ENCODE assay signal across 1 cellular context in genomic region chr19:18300930-18301717, GRCh38.
TF ChIP-seq lines count a peak whose summit lies in the region.

No MANE protein-coding gene starts in this region.

TF ChIP-seq in HepG2, 621 proteins besides CTCF, POLR2A, EP300 and RAD21 (continues in another document):
- TF ChIP-seq ZNF550 (CRISPR knock-in tag; IDR thresholded peaks at IDR 0.05; ENCODE audit: borderline replicate concordance): no peak
- TF ChIP-seq ZBTB26 (CRISPR knock-in tag; IDR thresholded peaks at IDR 0.05; ENCODE audit: borderline replicate concordance): no peak
- TF ChIP-seq JUN (CRISPR knock-in tag; IDR thresholded peaks at IDR 0.05): peak; percentile 55; the same call in 1 of the 2 replicates
- no peak for TF ChIP-seq ZBTB2 (CRISPR knock-in tag; IDR thresholded peaks at IDR 0.05; ENCODE audit: low read depth)
- no peak for TF ChIP-seq SIN3A (IDR thresholded peaks at IDR 0.05; ENCODE audit: borderline replicate concordance, low read depth, low read length)
- TF ChIP-seq ZNF558 (CRISPR knock-in tag; IDR thresholded peaks at IDR 0.05; ENCODE audit: borderline replicate concordance): no peak
- 0 out of 2 replicates have a peak, but pooled peaks have one; percentile 28 for TF ChIP-seq POGK (CRISPR knock-in tag; conservative IDR thresholded peaks at IDR 0.05)
- no peak for TF ChIP-seq U2AF1 (optimal IDR thresholded peaks at IDR 0.05; ENCODE audit: low read depth, low read length)
- TF ChIP-seq SMAD1 (CRISPR knock-in tag; IDR thresholded peaks at IDR 0.05; ENCODE audit: borderline replicate concordance, low read depth): no peak
- TF ChIP-seq MAF1 (CRISPR knock-in tag; IDR thresholded peaks at IDR 0.05; ENCODE audit: borderline replicate concordance): no peak
- peak; percentile 62; the same call in 1 of the 2 replicates for TF ChIP-seq SALL1 (CRISPR knock-in tag; IDR thresholded peaks at IDR 0.05)
- peak; percentile 35; the same call in 1 of the 2 replicates for TF ChIP-seq ZNF792 (CRISPR knock-in tag; IDR thresholded peaks at IDR 0.05)
- TF ChIP-seq HDAC1 (CRISPR knock-in tag; IDR thresholded peaks at IDR 0.05): peak; percentile 75; the same call in 1 of the 2 replicates
- no peak for TF ChIP-seq ZSCAN20 (CRISPR knock-in tag; IDR thresholded peaks at IDR 0.05; ENCODE audit: borderline replicate concordance)
- TF ChIP-seq AKAP8 (CRISPR knock-in tag; IDR thresholded peaks at IDR 0.05): 0 out of 2 replicates have a peak, but pooled peaks have one; percentile 24
- no peak for TF ChIP-seq GPN1 (CRISPR knock-in tag; IDR thresholded peaks at IDR 0.05; ENCODE audit: borderline replicate concordance)
- TF ChIP-seq ATF4 (CRISPR knock-in tag; IDR thresholded peaks at IDR 0.05): no peak
- TF ChIP-seq HHEX (CRISPR knock-in tag; IDR thresholded peaks at IDR 0.05): no peak
- no peak for TF ChIP-seq ZNF44 (CRISPR knock-in tag; IDR thresholded peaks at IDR 0.05)
- no peak for TF ChIP-seq IRX3 (CRISPR knock-in tag; IDR thresholded peaks at IDR 0.05; ENCODE audit: borderline replicate concordance, low read depth)
- 0 out of 2 replicates have a peak, but pooled peaks have one; percentile 14 for TF ChIP-seq STAG1 (CRISPR knock-in tag; IDR thresholded peaks at IDR 0.05)
- TF ChIP-seq TBX2 (CRISPR knock-in tag; IDR thresholded peaks at IDR 0.05; ENCODE audit: borderline replicate concordance): 0 out of 2 replicates have a peak, but pooled peaks have one; percentile 31
- 0 out of 2 replicates have a peak, but pooled peaks have one; percentile 19 for TF ChIP-seq PHF8 (CRISPR knock-in tag; IDR thresholded peaks at IDR 0.05)
- TF ChIP-seq ZNF430 (CRISPR knock-in tag; IDR thresholded peaks at IDR 0.05): 0 out of 2 replicates have a peak, but pooled peaks have one; percentile 38
- no peak for TF ChIP-seq CC2D1A (CRISPR knock-in tag; IDR thresholded peaks at IDR 0.05)
- TF ChIP-seq TEAD3 (CRISPR knock-in tag; optimal IDR thresholded peaks at IDR 0.05; ENCODE audit: borderline replicate concordance): peak; percentile 68
- TF ChIP-seq ZNF530 (CRISPR knock-in tag; IDR thresholded peaks at IDR 0.05; ENCODE audit: low read depth): no peak
- TF ChIP-seq MEIS2 (CRISPR knock-in tag; IDR thresholded peaks at IDR 0.05): no peak
- TF ChIP-seq HMGXB4 (CRISPR knock-in tag; IDR thresholded peaks at IDR 0.05; ENCODE audit: borderline replicate concordance in 1 of 2, low read depth in 1 of 2): peak; percentile 18 to 24; a peak in 1 of 4 replicates
- no peak for TF ChIP-seq IRF1 (CRISPR knock-in tag; IDR thresholded peaks at IDR 0.05; ENCODE audit: low read depth)
- peak; percentile 100 for TF ChIP-seq ZKSCAN8 (CRISPR knock-in tag; IDR thresholded peaks at IDR 0.05; ENCODE audit: borderline replicate concordance)
- TF ChIP-seq SRF (IDR thresholded peaks at IDR 0.05; ENCODE audit: low read depth, low read length): no peak
- TF ChIP-seq KDM1A (CRISPR knock-in tag; IDR thresholded peaks at IDR 0.05): peak; percentile 77
- no peak for TF ChIP-seq ZSCAN9 (CRISPR knock-in tag; IDR thresholded peaks at IDR 0.05; ENCODE audit: borderline replicate concordance)
- no peak for TF ChIP-seq PAWR (CRISPR knock-in tag; IDR thresholded peaks at IDR 0.05; ENCODE audit: borderline replicate concordance)
- TF ChIP-seq MBNL3 (CRISPR knock-in tag; conservative IDR thresholded peaks at IDR 0.05): no peak
- 0 out of 2 replicates have a peak, but pooled peaks have one; percentile 33 for TF ChIP-seq MXD3 (CRISPR knock-in tag; IDR thresholded peaks at IDR 0.05)
- no peak for TF ChIP-seq MTA1 (CRISPR knock-in tag; IDR thresholded peaks at IDR 0.05; ENCODE audit: borderline replicate concordance)
- TF ChIP-seq ZMYM2 (CRISPR knock-in tag; IDR thresholded peaks at IDR 0.05): peak; percentile 95
- no peak for TF ChIP-seq POLR2AphosphoS5 (IDR thresholded peaks at IDR 0.05; ENCODE audit: low read depth, low read length)
- no peak for TF ChIP-seq FLYWCH1 (CRISPR knock-in tag; IDR thresholded peaks at IDR 0.05)
- TF ChIP-seq CCAR2 (optimal IDR thresholded peaks at IDR 0.05; ENCODE audit: low read depth, low read length): no peak
- TF ChIP-seq ISX (CRISPR knock-in tag; conservative IDR thresholded peaks at IDR 0.05): no peak
- no peak for TF ChIP-seq ZNF709 (CRISPR knock-in tag; IDR thresholded peaks at IDR 0.05)
- no peak; the same call in 1 of the 2 replicates for TF ChIP-seq HMG20A (CRISPR knock-in tag; IDR thresholded peaks at IDR 0.05; ENCODE audit: borderline replicate concordance)
- no peak for TF ChIP-seq LCORL (IDR thresholded peaks at IDR 0.05)
- peak; percentile 73 for TF ChIP-seq LCORL (CRISPR knock-in tag; IDR thresholded peaks at IDR 0.05)
- peak; percentile 62 for TF ChIP-seq PATZ1 (CRISPR knock-in tag; IDR thresholded peaks at IDR 0.05)
- no peak for TF ChIP-seq E2F1 (CRISPR knock-in tag; IDR thresholded peaks at IDR 0.05)
- TF ChIP-seq KAT8 (CRISPR knock-in tag; IDR thresholded peaks at IDR 0.05): peak; percentile 41; the same call in 1 of the 2 replicates
- TF ChIP-seq SOX5 (CRISPR knock-in tag; IDR thresholded peaks at IDR 0.05; ENCODE audit: borderline replicate concordance): no peak
- no peak for TF ChIP-seq SSRP1 (CRISPR knock-in tag; IDR thresholded peaks at IDR 0.05)
- TF ChIP-seq SIX1 (CRISPR knock-in tag; IDR thresholded peaks at IDR 0.05; ENCODE audit: borderline replicate concordance): no peak
- TF ChIP-seq ATRX (CRISPR knock-in tag; IDR thresholded peaks at IDR 0.05; ENCODE audit: borderline replicate concordance): no peak
- peak; percentile 57; the same call in 1 of the 2 replicates for TF ChIP-seq KDM2A (CRISPR knock-in tag; IDR thresholded peaks at IDR 0.05; ENCODE audit: borderline replicate concordance, low read depth)
- peak; percentile 98 for TF ChIP-seq FOSL2 (CRISPR knock-in tag; IDR thresholded peaks at IDR 0.05)
- peak; percentile 75 for TF ChIP-seq SAP130 (CRISPR knock-in tag; IDR thresholded peaks at IDR 0.05; ENCODE audit: low read depth)
- peak; percentile 43; the same call in 1 of the 2 replicates for TF ChIP-seq ZBTB33 (CRISPR knock-in tag; IDR thresholded peaks at IDR 0.05)
